In the genomic region with DNA sequence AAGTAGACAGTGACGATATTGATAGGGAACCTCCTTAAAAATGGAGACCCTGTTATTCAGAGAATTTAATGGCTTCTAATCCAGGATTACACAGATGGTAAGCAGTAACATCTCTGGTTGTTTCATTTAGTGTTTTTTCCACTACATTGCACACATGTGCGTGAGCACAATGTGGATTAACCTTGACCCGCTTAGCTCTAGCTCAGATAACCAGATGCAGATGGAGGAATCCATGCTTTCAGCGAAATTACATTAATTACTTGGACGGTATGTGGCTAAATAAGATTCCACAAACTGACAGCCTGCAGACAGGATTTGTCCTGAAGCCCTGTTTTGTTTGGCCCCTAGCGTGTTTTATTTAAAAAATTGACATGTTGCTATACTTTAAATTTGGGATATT, we compare ENCODE assay signal across 22 cellular contexts.
DNase-seq lines count a peak whose midpoint lies in the region; TF ChIP-seq lines count a peak whose summit lies in the region.
"Had no signal": no experiment of that assay in that cellular context is flagged by ENCODE, and none has a peak within 500 bp of the region (broad histone marks: within the 10 kb centered on the region; RNA-seq: fewer than 3 reads in every experiment).

No MANE protein-coding gene starts in this region.

- no peaks in the 10 kb centered on the region for H3K27me3 Mint-ChIP-seq in activated CD4-positive, alpha-beta T cell treated with anti-CD3 and anti-CD28 coated beads, Interleukin-2, amount 10 ng/mL, durations not matched to agents 24 days and 14 days
- H3K27me3 Mint-ChIP-seq: B cell; dendritic cell treated with granulocyte-macrophage colony-stimulating factor and Interleukin-4, amounts not matched to agents 40 ng/mL and 50 ng/mL, for 4 days had no signal

- no peaks in the 10 kb centered on the region for H3K27me3 ChIP-seq in uterus
- H3K27me3 ChIP-seq: adrenal gland, cardiac muscle cell, suprapubic skin had no signal

- H3K4me3 ChIP-seq in SK-N-MC (peak overlapping the region; percentile 36), uterus (no peak overlapping the region)
- H3K4me3 ChIP-seq: adrenal gland, cardiac muscle cell, GM23338, lung, prostate gland, suprapubic skin had no signal

- TF ChIP-seq CTCF in uterus (IDR thresholded peaks at IDR 0.05), result no peak

- no peaks in the 10 kb centered on the region for H3K36me3 Mint-ChIP-seq in activated CD4-positive, alpha-beta T cell treated with anti-CD3 and anti-CD28 coated beads, Interleukin-2, amount 10 ng/mL, durations not matched to agents 24 days and 14 days (ENCODE audit: low read depth)

- no peaks in the 10 kb centered on the region for H3K36me3 ChIP-seq in SK-N-MC (ENCODE audit: insufficient read depth, low read length)
- H3K36me3 ChIP-seq in uterus, result no peaks in the 10 kb centered on the region
- H3K36me3 ChIP-seq: adrenal gland, cardiac muscle cell, prostate gland, suprapubic skin had no signal

- DNase-seq in HCEC 1CT (peak; percentile 20), SK-N-MC (ENCODE audit: low read depth, low spot score) (no peak), fibroblast of peridontal ligament (ENCODE audit: extremely low read depth) (peak; percentile 52), uterus (no peak), hypothalamus (lab: John Stamatoyannopoulos, UW) (no peak), DMS 273 treated with DMSO at 0.1 percent for 48 hours (lab: John Stamatoyannopoulos, UW) (no peak)
- no peak for DNase-seq in activated CD4-positive, alpha-beta T cell treated with anti-CD3 and anti-CD28 coated beads, Interleukin-2, amount 10 ng/mL, durations not matched to agents 24 days and 14 days
- DNase-seq: activated CD4-positive, CD25-positive, alpha-beta regulatory T cell treated with anti-CD3 and anti-CD28 coated beads, Interleukin-2, amount 50 U/mL, for 72 hours; activated CD8-positive, alpha-beta T cell treated with anti-CD3 and anti-CD28 coated beads, Interleukin-2, amount 10 ng/mL, durations not matched to agents 7 days and 5 days; activated T-cell treated with anti-CD3 and anti-CD28 coated beads, Interleukin-2, amount 50 U/mL, for 1 hour; NCI-H1105 treated with DMSO at 0.1 percent for 48 hours; NCI-H2081 treated with DMSO at 0.1 percent for 48 hours; NCI-H510A; RPMI8226 had no signal

- no peaks in the 10 kb centered on the region for H3K9me3 ChIP-seq in SK-N-MC (ENCODE audit: low read depth, low read length)
- no peaks in the 10 kb centered on the region for H3K9me3 ChIP-seq in uterus
- H3K9me3 ChIP-seq: adrenal gland, prostate gland, suprapubic skin had no signal

- H3K9ac ChIP-seq in SK-N-MC (ENCODE audit: insufficient read length), result no peak overlapping the region

- H3K27ac Mint-ChIP-seq in activated CD4-positive, alpha-beta T cell treated with anti-CD3 and anti-CD28 coated beads, Interleukin-2, amount 10 ng/mL, durations not matched to agents 24 days and 14 days, result no peak overlapping the region
- H3K27ac Mint-ChIP-seq: activated CD8-positive, alpha-beta T cell treated with anti-CD3 and anti-CD28 coated beads, Interleukin-2, amount 10 ng/mL, durations not matched to agents 7 days and 5 days; B cell; dendritic cell treated with granulocyte-macrophage colony-stimulating factor and Interleukin-4, amounts not matched to agents 40 ng/mL and 50 ng/mL, for 4 days; GM23338 had no signal

- H3K4me3 Mint-ChIP-seq in activated CD4-positive, alpha-beta T cell treated with anti-CD3 and anti-CD28 coated beads, Interleukin-2, amount 10 ng/mL, durations not matched to agents 24 days and 14 days, result no peak overlapping the region
- H3K4me3 Mint-ChIP-seq: activated CD8-positive, alpha-beta T cell treated with anti-CD3 and anti-CD28 coated beads, Interleukin-2, amount 10 ng/mL, durations not matched to agents 7 days and 5 days; B cell; dendritic cell treated with granulocyte-macrophage colony-stimulating factor and Interleukin-4, amounts not matched to agents 40 ng/mL and 50 ng/mL, for 4 days; GM23338 had no signal

- intact Hi-C loops in uterus (cut with DNase I; ENCODE audit: low total_unique reads), result no loop called here
- intact Hi-C loops in activated CD4-positive, alpha-beta T cell treated with anti-CD3 and anti-CD28 coated beads, Interleukin-2, amount 10 ng/mL, durations not matched to agents 24 days and 14 days (cut with micrococcal nuclease), result no loop called here

- no peaks in the 10 kb centered on the region for H3K4me1 ChIP-seq in uterus
- H3K4me1 ChIP-seq: prostate gland had no signal

- no peak for TF ChIP-seq POLR2A in uterus (IDR thresholded peaks at IDR 0.05)

- no peaks in the 10 kb centered on the region for H3K9me3 Mint-ChIP-seq in activated CD4-positive, alpha-beta T cell treated with anti-CD3 and anti-CD28 coated beads, Interleukin-2, amount 10 ng/mL, durations not matched to agents 24 days and 14 days
- H3K9me3 Mint-ChIP-seq: GM23338 had no signal

- H3K27ac ChIP-seq in SK-N-MC (peak overlapping the region; percentile 50), uterus (peak overlapping the region; percentile 53 to 59)
- H3K27ac ChIP-seq: cardiac muscle cell, prostate gland had no signal

- no peaks in the 10 kb centered on the region for H3K4me1 Mint-ChIP-seq in activated CD4-positive, alpha-beta T cell treated with anti-CD3 and anti-CD28 coated beads, Interleukin-2, amount 10 ng/mL, durations not matched to agents 24 days and 14 days
- H3K4me1 Mint-ChIP-seq: B cell, GM23338 had no signal

Comparison
In these comparisons a context has a peak if more than half of its experiments do, and no peak if none do; other contexts are left out.
1. DNase-seq: peak in HCEC 1CT (single experiment) and fibroblast of peridontal ligament (single experiment); none in SK-N-MC (single experiment), uterus (0 of 2), activated CD4-positive, alpha-beta T cell treated with anti-CD3 and anti-CD28 coated beads, Interleukin-2, amount 10 ng/mL, durations not matched to agents 24 days and 14 days (single experiment), hypothalamus (0 of 51) and DMS 273 treated with DMSO at 0.1 percent for 48 hours (single experiment).